In the genomic region with DNA sequence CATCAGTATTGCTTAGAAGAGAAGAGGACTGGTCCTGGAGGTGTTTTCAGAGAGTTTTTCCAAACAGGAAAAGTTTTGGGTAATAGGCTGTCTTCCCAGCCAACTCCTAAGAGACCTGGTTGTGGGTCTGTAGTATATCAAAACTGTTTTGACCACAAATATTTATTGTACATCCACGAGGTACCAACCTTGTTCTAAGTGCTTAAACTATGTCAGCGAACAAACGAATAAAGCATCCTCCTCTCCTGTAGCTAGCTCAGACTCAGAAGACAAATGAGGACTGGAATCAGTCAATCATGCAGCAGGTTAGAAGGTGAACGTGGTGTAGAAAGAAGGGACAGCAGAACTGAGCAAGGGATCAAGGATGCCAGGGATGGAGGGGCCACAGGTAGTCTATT, we compare ENCODE assay signal across 16 cellular contexts.
DNase-seq lines count a peak whose midpoint lies in the region; TF ChIP-seq lines count a peak whose summit lies in the region.
"Had no signal": no experiment of that assay in that cellular context is flagged by ENCODE, and none has a peak within 500 bp of the region (broad histone marks: within the 10 kb centered on the region; RNA-seq: fewer than 3 reads in every experiment).

No MANE protein-coding gene starts in this region.

- no peak for TF ChIP-seq RAD21 in SK-N-SH (IDR thresholded peaks at IDR 0.05; ENCODE audit: low read length)

- peak overlapping the region; percentile 84 for H3K27ac Mint-ChIP-seq in activated naive CD4-positive, alpha-beta T cell treated with anti-CD3 and anti-CD28 coated beads, Interleukin-2, amount 10 ng/mL, durations not matched to agents 7 days and 5 days

- H3K27ac ChIP-seq in SK-N-SH (ENCODE audit: low read depth in 2 of 2, low read length in 1 of 2) = peak overlapping the region in 1 of 2 experiments; percentile 98; a peak in 2 of 4 replicates
- no peak overlapping the region for H3K27ac ChIP-seq in effector memory CD4-positive, alpha-beta T cell (ENCODE audit: insufficient read depth, low read length, poor library complexity, severe bottlenecking)
- H3K27ac ChIP-seq in thymus (ENCODE audit: low read depth) = peak overlapping the region; percentile 74
- H3K27ac ChIP-seq: brain microvascular endothelial cell, neutrophil had no signal

- no peak overlapping the region for H2AFZ ChIP-seq in SK-N-SH (ENCODE audit: low read depth)

- POLR2A ChIA-PET in SK-N-SH (lab: Yijun Ruan, JAX) = interaction anchor here (1.0 to 1.5 kb wide), 6 partner anchors 20 to 62 kb away, joined by 3 to 4 read pairs (median 4); partner anchors contain the start of gene MKI67

- no peak overlapping the region for H3K9ac ChIP-seq in SK-N-SH

- no peak for DNase-seq in activated naive CD4-positive, alpha-beta T cell treated with anti-CD3 and anti-CD28 coated beads, Interleukin-2, amount 10 ng/mL, durations not matched to agents 7 days and 5 days
- no peak for DNase-seq in activated naive CD4-positive, alpha-beta T cell (lab: John Stamatoyannopoulos, UW)
- DNase-seq in SK-N-SH (no peak), NCI-H510A (lab: John Stamatoyannopoulos, UW) (no peak), GF-D8 (lab: John Stamatoyannopoulos, UW) (no peak), NCI-H345 treated with DMSO at 0.1 percent for 48 hours (lab: John Stamatoyannopoulos, UW; ENCODE audit: unreplicated experiment) (no peak)
- DNase-seq in effector memory CD4-positive, alpha-beta T cell = no peak
- DNase-seq: activated CD4-positive, alpha-beta T cell treated with anti-CD3 and anti-CD28 coated beads for 1 hour; brain microvascular endothelial cell; heart left ventricle; Kasumi-1; NCI-H1436; NCI-H226; T1000 had no signal

- TF ChIP-seq CTCF in SK-N-SH (IDR thresholded peaks at IDR 0.05) = no peak

- H3K9me2 ChIP-seq in SK-N-SH = no peaks in the 10 kb centered on the region

- H3K4me3 Mint-ChIP-seq in activated naive CD4-positive, alpha-beta T cell treated with anti-CD3 and anti-CD28 coated beads, Interleukin-2, amount 10 ng/mL, durations not matched to agents 7 days and 5 days = peak overlapping the region; percentile 50

- WGBS in SK-N-SH (ENCODE audit: low lambda C conversion rate) = 14% methylated on average over 4 of the region's 4 CpGs
- 51% methylated on average over 4 of the region's 4 CpGs for WGBS in thymus

- CTCF ChIA-PET in activated naive CD4-positive, alpha-beta T cell treated with anti-CD3 and anti-CD28 coated beads, Interleukin-2, amount 10 ng/mL, durations not matched to agents 7 days and 5 days (lab: Charles Lee) = interaction anchor here (1.2 to 6.7 kb wide), 6 partner anchors 10 to 37 kb away, joined by 3 to 40 read pairs (median 6); no protein-coding TSS in a partner anchor
- CTCF ChIA-PET in SK-N-SH (lab: Yijun Ruan, JAX) = interaction anchor here (0.7 to 4.2 kb wide), 11 partner anchors 8 to 109 kb away, joined by 3 to 64 read pairs (median 4); no protein-coding TSS in a partner anchor

- H3K36me3 ChIP-seq in SK-N-SH (replicated peaks in 1 of 2; ENCODE audit: control insufficient read depth in 1 of 2, insufficient read depth in 2 of 2, low read length in 1 of 2) (no peaks in the 10 kb centered on the region), thymus (ENCODE audit: control insufficient read depth, insufficient read depth) (no peaks in the 10 kb centered on the region)
- H3K36me3 ChIP-seq in effector memory CD4-positive, alpha-beta T cell (ENCODE audit: control insufficient read depth, insufficient read depth, low read length) = no peaks in the 10 kb centered on the region
- H3K36me3 ChIP-seq: brain microvascular endothelial cell, heart left ventricle, neutrophil had no signal

- peaks cover 10% of the 10 kb centered on the region for H3K9me3 Mint-ChIP-seq in activated naive CD4-positive, alpha-beta T cell treated with anti-CD3 and anti-CD28 coated beads, Interleukin-2, amount 10 ng/mL, durations not matched to agents 7 days and 5 days

- peaks cover 29% of the 10 kb centered on the region for H3K27me3 Mint-ChIP-seq in activated naive CD4-positive, alpha-beta T cell treated with anti-CD3 and anti-CD28 coated beads, Interleukin-2, amount 10 ng/mL, durations not matched to agents 7 days and 5 days

- H4K20me1 ChIP-seq in SK-N-SH (ENCODE audit: insufficient read depth) = no peaks in the 10 kb centered on the region

- H3K4me2 ChIP-seq in SK-N-SH = 0 out of 2 replicates have a peak overlapping the region, but pooled peaks have one; percentile 29

- H3K79me2 ChIP-seq in SK-N-SH (ENCODE audit: insufficient read depth) = no peaks in the 10 kb centered on the region

- TF ChIP-seq EP300 in SK-N-SH (IDR thresholded peaks at IDR 0.05; ENCODE audit: borderline replicate concordance in 1 of 2, low read depth in 1 of 2, low read length in 1 of 2) = no peak

- H3K9me3 ChIP-seq in SK-N-SH (no peaks in the 10 kb centered on the region), thymus (ENCODE audit: control insufficient read depth) (no peaks in the 10 kb centered on the region)
- H3K9me3 ChIP-seq in effector memory CD4-positive, alpha-beta T cell (ENCODE audit: control insufficient read depth, low read length) = no peaks in the 10 kb centered on the region
- H3K9me3 ChIP-seq: neutrophil had no signal

- H3F3A ChIP-seq in SK-N-SH (replicated peaks; ENCODE audit: insufficient read depth) = no peaks in the 10 kb centered on the region

- no peak overlapping the region for H3K4me3 ChIP-seq in SK-N-SH (ENCODE audit: low read depth in 2 of 2, low read length in 1 of 2)
- H3K4me3 ChIP-seq in effector memory CD4-positive, alpha-beta T cell (ENCODE audit: insufficient read depth, low read depth, low read length, poor library complexity, severe bottlenecking) = peak overlapping the region; percentile 51
- peak overlapping the region; percentile 36 for H3K4me3 ChIP-seq in thymus (ENCODE audit: low read length)

- H3K4me1 ChIP-seq in SK-N-SH (ENCODE audit: control insufficient read depth in 1 of 2, insufficient read depth in 2 of 2, low read depth in 1 of 2, low read length in 1 of 2) (peaks cover 0 to 24% of the 10 kb centered on the region in 2 experiments; a peak in 2 of 4 replicates), thymus (ENCODE audit: control insufficient read depth, insufficient read depth, low read length) (peaks cover 19% of the 10 kb centered on the region)
- peaks cover 9% of the 10 kb centered on the region for H3K4me1 ChIP-seq in effector memory CD4-positive, alpha-beta T cell (ENCODE audit: control insufficient read depth, insufficient read depth, low read length, poor library complexity, severe bottlenecking)

- peaks cover 38% of the 10 kb centered on the region for H3K4me1 Mint-ChIP-seq in activated naive CD4-positive, alpha-beta T cell treated with anti-CD3 and anti-CD28 coated beads, Interleukin-2, amount 10 ng/mL, durations not matched to agents 7 days and 5 days

- H3K36me3 Mint-ChIP-seq in activated naive CD4-positive, alpha-beta T cell treated with anti-CD3 and anti-CD28 coated beads, Interleukin-2, amount 10 ng/mL, durations not matched to agents 7 days and 5 days = peaks cover 27% of the 10 kb centered on the region

- H3K27me3 ChIP-seq in SK-N-SH (ENCODE audit: insufficient read depth) (no peaks in the 10 kb centered on the region), thymus (ENCODE audit: control insufficient read depth, insufficient read depth) (no peaks in the 10 kb centered on the region)
- no peaks in the 10 kb centered on the region for H3K27me3 ChIP-seq in effector memory CD4-positive, alpha-beta T cell (replicated peaks; ENCODE audit: control insufficient read depth, insufficient read depth, low read length, poor library complexity, severe bottlenecking)
- H3K27me3 ChIP-seq: brain microvascular endothelial cell had no signal

TF ChIP-seq in SK-N-SH, 30 proteins besides CTCF, POLR2A, EP300 and RAD21 (continues in another document):
- no peak for TF ChIP-seq TAF1 (IDR thresholded peaks at IDR 0.05; ENCODE audit: borderline replicate concordance, low read depth, low read length)
- no peak for TF ChIP-seq GABPA (IDR thresholded peaks at IDR 0.05; ENCODE audit: low read depth)
- no peak for TF ChIP-seq GATA2 (CRISPR knock-in tag; IDR thresholded peaks at IDR 0.05)
- TF ChIP-seq MEF2A (IDR thresholded peaks at IDR 0.05; ENCODE audit: borderline replicate concordance, low read depth) = no peak
- no peak for TF ChIP-seq RFX5 (IDR thresholded peaks at IDR 0.05; ENCODE audit: low read length)
- TF ChIP-seq JUND (IDR thresholded peaks at IDR 0.05) = no peak
- TF ChIP-seq, protein P1, sequence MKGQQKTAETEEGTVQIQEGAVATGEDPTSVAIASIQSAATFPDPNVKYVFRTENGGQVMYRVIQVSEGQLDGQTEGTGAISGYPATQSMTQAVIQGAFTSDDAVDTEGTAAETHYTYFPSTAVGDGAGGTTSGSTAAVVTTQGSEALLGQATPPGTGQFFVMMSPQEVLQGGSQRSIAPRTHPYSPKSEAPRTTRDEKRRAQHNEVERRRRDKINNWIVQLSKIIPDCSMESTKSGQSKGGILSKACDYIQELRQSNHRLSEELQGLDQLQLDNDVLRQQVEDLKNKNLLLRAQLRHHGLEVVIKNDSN (IDR thresholded peaks at IDR 0.05; ENCODE audit: borderline replicate concordance, low read depth) = no peak
- TF ChIP-seq, protein P2, sequence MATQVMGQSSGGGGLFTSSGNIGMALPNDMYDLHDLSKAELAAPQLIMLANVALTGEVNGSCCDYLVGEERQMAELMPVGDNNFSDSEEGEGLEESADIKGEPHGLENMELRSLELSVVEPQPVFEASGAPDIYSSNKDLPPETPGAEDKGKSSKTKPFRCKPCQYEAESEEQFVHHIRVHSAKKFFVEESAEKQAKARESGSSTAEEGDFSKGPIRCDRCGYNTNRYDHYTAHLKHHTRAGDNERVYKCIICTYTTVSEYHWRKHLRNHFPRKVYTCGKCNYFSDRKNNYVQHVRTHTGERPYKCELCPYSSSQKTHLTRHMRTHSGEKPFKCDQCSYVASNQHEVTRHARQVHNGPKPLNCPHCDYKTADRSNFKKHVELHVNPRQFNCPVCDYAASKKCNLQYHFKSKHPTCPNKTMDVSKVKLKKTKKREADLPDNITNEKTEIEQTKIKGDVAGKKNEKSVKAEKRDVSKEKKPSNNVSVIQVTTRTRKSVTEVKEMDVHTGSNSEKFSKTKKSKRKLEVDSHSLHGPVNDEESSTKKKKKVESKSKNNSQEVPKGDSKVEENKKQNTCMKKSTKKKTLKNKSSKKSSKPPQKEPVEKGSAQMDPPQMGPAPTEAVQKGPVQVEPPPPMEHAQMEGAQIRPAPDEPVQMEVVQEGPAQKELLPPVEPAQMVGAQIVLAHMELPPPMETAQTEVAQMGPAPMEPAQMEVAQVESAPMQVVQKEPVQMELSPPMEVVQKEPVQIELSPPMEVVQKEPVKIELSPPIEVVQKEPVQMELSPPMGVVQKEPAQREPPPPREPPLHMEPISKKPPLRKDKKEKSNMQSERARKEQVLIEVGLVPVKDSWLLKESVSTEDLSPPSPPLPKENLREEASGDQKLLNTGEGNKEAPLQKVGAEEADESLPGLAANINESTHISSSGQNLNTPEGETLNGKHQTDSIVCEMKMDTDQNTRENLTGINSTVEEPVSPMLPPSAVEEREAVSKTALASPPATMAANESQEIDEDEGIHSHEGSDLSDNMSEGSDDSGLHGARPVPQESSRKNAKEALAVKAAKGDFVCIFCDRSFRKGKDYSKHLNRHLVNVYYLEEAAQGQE (IDR thresholded peaks at IDR 0.05; ENCODE audit: low read depth, low read length) = no peak
- TF ChIP-seq FOSL2 (IDR thresholded peaks at IDR 0.05; ENCODE audit: borderline replicate concordance, low read depth) = no peak
- no peak for TF ChIP-seq FOXM1 (IDR thresholded peaks at IDR 0.05; ENCODE audit: low read depth)

Comparison
In these comparisons a context has a peak if more than half of its experiments do, and no peak if none do; other contexts are left out.
1. H3K4me3 ChIP-seq: peak in effector memory CD4-positive, alpha-beta T cell (single experiment) and thymus (single experiment); none in SK-N-SH (0 of 2).